14 cellular contexts compared by ENCODE assay signal in the genomic region with DNA sequence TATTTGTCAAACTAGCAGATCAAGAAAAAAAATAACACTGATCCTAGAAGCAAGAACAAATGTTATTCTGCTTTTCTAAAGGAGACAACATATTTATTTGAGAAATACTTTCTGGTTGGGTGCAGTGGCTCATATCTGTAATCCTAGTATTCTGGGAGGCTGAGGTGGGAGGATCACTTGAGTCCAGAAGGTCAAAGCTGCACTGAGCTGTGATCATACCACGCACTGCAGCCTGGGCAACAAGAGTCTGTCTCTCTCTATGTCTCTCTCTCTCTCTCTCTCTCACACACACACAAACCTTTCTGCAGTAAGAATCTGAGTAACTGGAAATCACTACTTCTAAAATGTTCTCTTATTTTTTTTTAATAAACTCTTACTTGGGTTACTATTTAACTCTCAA. TPM values are rescaled to one million over a fixed set of nuclear protein-coding genes. Genes with fewer than 3 reads are reported as not detected.
A peak's percentile ranks its signal among the peaks of the same experiment; 100 is the strongest.
DNase-seq lines count a peak whose midpoint lies in the region; ATAC-seq, FAIRE-seq and TF ChIP-seq lines count a peak whose summit lies in the region.
"Had no signal": no experiment of that assay in that cellular context is flagged by ENCODE, and none has a peak within 500 bp of the region (broad histone marks: within the 10 kb centered on the region; RNA-seq: fewer than 3 reads in every experiment).

No MANE protein-coding gene starts in this region.

- DNase-seq in HepG2 (ENCODE audit: low spot score): peak; percentile 11
- DNase-seq in right lobe of liver: no peak
- no peak for DNase-seq in central memory CD8-positive, alpha-beta T cell (ENCODE audit: low spot score in 2 of 2)
- DNase-seq in osteocyte (ENCODE audit: extremely low spot score, unreplicated experiment): no peak
- DNase-seq in T1000 (lab: John Stamatoyannopoulos, UW): no peak
- DNase-seq in progenitor cell of endocrine pancreas (ENCODE audit: low spot score, unreplicated experiment): no peak
- DNase-seq in sigmoid colon: no peak
- DNase-seq: ACHN; Calu3; CD4-positive, CD25-positive, alpha-beta regulatory T cell; DMS 273 treated with DMSO at 0.1 percent for 48 hours had no signal

- no peaks in the 10 kb centered on the region for H3K79me2 ChIP-seq in HepG2 (ENCODE audit: insufficient read depth, low read length)

- intact Hi-C loops in HepG2 (cut with micrococcal nuclease; ENCODE audit: unreplicated experiment) (no loop called here), right lobe of liver (cut with DNase I) (no loop called here), sigmoid colon (cut with DNase I) (no loop called here)

- no peak overlapping the region for H3K27ac ChIP-seq in HepG2 (ENCODE audit: extremely low read length, insufficient read depth, low read length)
- H3K27ac ChIP-seq in right lobe of liver: no peak overlapping the region
- no peak overlapping the region for H3K27ac ChIP-seq in sigmoid colon
- H3K27ac ChIP-seq: BLaER1 treated with 17β-estradiol and CSF1 and Interleukin-3, amounts not matched to agents 10 nM and 100 nM had no signal

- BruUV-seq in HepG2 (replicated peaks; lab: Mats Ljungman, UMichigan): no TSS peak

- no peaks in the 10 kb centered on the region for H3K9me3 Mint-ChIP-seq in central memory CD8-positive, alpha-beta T cell
- H3K9me3 Mint-ChIP-seq in osteocyte (ENCODE audit: unreplicated experiment): no peaks in the 10 kb centered on the region
- no peaks in the 10 kb centered on the region for H3K9me3 Mint-ChIP-seq in progenitor cell of endocrine pancreas (ENCODE audit: low read depth)
- H3K9me3 Mint-ChIP-seq: CD4-positive, CD25-positive, alpha-beta regulatory T cell had no signal

- TF ChIP-seq POLR2A in HepG2 (IDR thresholded peaks at IDR 0.05; ENCODE audit: insufficient read depth in 1 of 2, low read depth in 2 of 2, low read length in 2 of 2) (no peak), right lobe of liver (IDR thresholded peaks at IDR 0.05) (no peak), sigmoid colon (IDR thresholded peaks at IDR 0.05) (no peak)

- POLR2A ChIA-PET in HepG2 (lab: Yijun Ruan, JAX): no interaction called here

- CTCF ChIA-PET in HepG2 (lab: Yijun Ruan, JAX; ENCODE audit: low intra/inter-chr PET ratio, low total read pairs): no interaction called here

- WGBS in HepG2 (ENCODE audit: low lambda C conversion rate): 100% methylated on average over 1 of the region's 1 CpG
- 100% methylated on average over 1 of the region's 1 CpG for WGBS in right lobe of liver (ENCODE audit: insufficient coverage, low coverage, low lambda C conversion rate, missing lambda C conversion rate)
- 98 to 100% methylated on average over 1 of the region's 1 CpG for WGBS in sigmoid colon, 2 donors

- H3K36me3 Mint-ChIP-seq in central memory CD8-positive, alpha-beta T cell (ENCODE audit: insufficient read depth): peaks cover 54% of the 10 kb centered on the region
- H3K36me3 Mint-ChIP-seq in osteocyte (ENCODE audit: unreplicated experiment) (peaks cover 47% of the 10 kb centered on the region), progenitor cell of endocrine pancreas (ENCODE audit: insufficient read depth) (peaks cover 24% of the 10 kb centered on the region)

- H3K4me3 Mint-ChIP-seq in central memory CD8-positive, alpha-beta T cell: no peak overlapping the region
- H3K4me3 Mint-ChIP-seq in osteocyte (ENCODE audit: unreplicated experiment): no peak overlapping the region
- no peak overlapping the region for H3K4me3 Mint-ChIP-seq in progenitor cell of endocrine pancreas (ENCODE audit: low read depth)
- H3K4me3 Mint-ChIP-seq: CD4-positive, CD25-positive, alpha-beta regulatory T cell had no signal

- ATAC-seq in HepG2: peak; percentile 71
- ATAC-seq in right lobe of liver: no peak
- no peak for ATAC-seq in central memory CD8-positive, alpha-beta T cell (replicated peaks; ENCODE audit: extremely low read depth, poor library complexity, severe bottlenecking)
- ATAC-seq: HCT116 had no signal

- H3K27me3 ChIP-seq in HepG2 (ENCODE audit: control insufficient read depth in 1 of 2, insufficient read depth in 2 of 2, low read length in 2 of 2): no peaks in the 10 kb centered on the region
- no peaks in the 10 kb centered on the region for H3K27me3 ChIP-seq in right lobe of liver
- H3K27me3 ChIP-seq in sigmoid colon: no peaks in the 10 kb centered on the region
- H3K27me3 ChIP-seq: BLaER1 treated with 17β-estradiol and CSF1 and Interleukin-3, amounts not matched to agents 10 nM and 100 nM had no signal

- TF ChIP-seq CTCF in HepG2 (CRISPR knock-in tag; IDR thresholded peaks at IDR 0.05): no peak
- TF ChIP-seq CTCF in right lobe of liver (IDR thresholded peaks at IDR 0.05): no peak
- TF ChIP-seq CTCF in osteocyte (IDR thresholded peaks at IDR 0.05): no peak
- no peak for TF ChIP-seq CTCF in progenitor cell of endocrine pancreas (IDR thresholded peaks at IDR 0.05; ENCODE audit: unreplicated experiment)
- no peak for TF ChIP-seq CTCF in sigmoid colon (IDR thresholded peaks at IDR 0.05)

- H3K27me3 Mint-ChIP-seq in central memory CD8-positive, alpha-beta T cell: no peaks in the 10 kb centered on the region
- H3K27me3 Mint-ChIP-seq in osteocyte (ENCODE audit: unreplicated experiment) (no peaks in the 10 kb centered on the region), progenitor cell of endocrine pancreas (no peaks in the 10 kb centered on the region)
- H3K27me3 Mint-ChIP-seq: CD4-positive, CD25-positive, alpha-beta regulatory T cell had no signal

- no peak overlapping the region for H3K9ac ChIP-seq in HepG2 (ENCODE audit: insufficient read depth, low read depth, low read length)
- H3K9ac ChIP-seq: BLaER1 treated with 17β-estradiol and CSF1 and Interleukin-3, amounts not matched to agents 10 nM and 100 nM had no signal

- no peak for TF ChIP-seq EP300 in HepG2 (IDR thresholded peaks at IDR 0.05; ENCODE audit: low read depth in 2 of 2, low read length in 2 of 2)
- no peak for TF ChIP-seq EP300 in HepG2 (CRISPR knock-in tag; IDR thresholded peaks at IDR 0.05; ENCODE audit: borderline replicate concordance)
- TF ChIP-seq EP300 in sigmoid colon (IDR thresholded peaks at IDR 0.05): no peak

- no peaks in the 10 kb centered on the region for H4K20me1 ChIP-seq in HepG2 (ENCODE audit: insufficient read depth, low read length)
- H4K20me1 ChIP-seq: BLaER1 treated with 17β-estradiol and CSF1 and Interleukin-3, amounts not matched to agents 10 nM and 100 nM had no signal

- no peak for TF ChIP-seq RAD21 in HepG2 (CRISPR knock-in tag; IDR thresholded peaks at IDR 0.05)

- H3K4me1 Mint-ChIP-seq in central memory CD8-positive, alpha-beta T cell: no peaks in the 10 kb centered on the region
- no peaks in the 10 kb centered on the region for H3K4me1 Mint-ChIP-seq in osteocyte (ENCODE audit: unreplicated experiment)
- H3K4me1 Mint-ChIP-seq in progenitor cell of endocrine pancreas (ENCODE audit: low read depth): no peaks in the 10 kb centered on the region

- H3K4me3 ChIP-seq in HepG2 (replicated peaks in 1 of 3; ENCODE audit: insufficient read depth in 1 of 3, low read depth in 2 of 3, low read length in 3 of 3): no peak overlapping the region
- H3K4me3 ChIP-seq in right lobe of liver: no peak overlapping the region
- no peak overlapping the region for H3K4me3 ChIP-seq in sigmoid colon
- H3K4me3 ChIP-seq: BLaER1 treated with 17β-estradiol and CSF1 and Interleukin-3, amounts not matched to agents 10 nM and 100 nM had no signal

- H3K4me2 ChIP-seq in HepG2 (ENCODE audit: low read depth, low read length): no peak overlapping the region
- H3K4me2 ChIP-seq: BLaER1 treated with 17β-estradiol and CSF1 and Interleukin-3, amounts not matched to agents 10 nM and 100 nM had no signal

- H3K4me1 ChIP-seq in HepG2 (ENCODE audit: insufficient read depth, low read length) (no peaks in the 10 kb centered on the region), right lobe of liver (no peaks in the 10 kb centered on the region), sigmoid colon (peaks cover 0 to 3% (median 0%) of the 10 kb centered on the region in 4 donors)

- no peak for FAIRE-seq in HepG2 (lab: Jason Lieb, UNC)
- FAIRE-seq: HTR-8/SVneo had no signal

- H3K36me3 ChIP-seq in HepG2 (replicated peaks in 1 of 2; ENCODE audit: control insufficient read depth in 1 of 2, insufficient read depth in 2 of 2, low read length in 2 of 2) (peaks cover 14 to 48% of the 10 kb centered on the region in 2 experiments), right lobe of liver (peaks cover 0 to 55% (median 11%) of the 10 kb centered on the region in 4 donors), sigmoid colon (peaks cover 13 to 96% (median 27%) of the 10 kb centered on the region in 4 donors)

- peak overlapping the region; percentile 38 for H3K27ac Mint-ChIP-seq in central memory CD8-positive, alpha-beta T cell (ENCODE audit: low read depth)
- H3K27ac Mint-ChIP-seq in osteocyte (ENCODE audit: unreplicated experiment) (peak overlapping the region; percentile 45), progenitor cell of endocrine pancreas (no peak overlapping the region)

- no peak overlapping the region for H2AFZ ChIP-seq in HepG2 (ENCODE audit: low read length)

- H3K9me3 ChIP-seq in HepG2 (ENCODE audit: low read length) (no peaks in the 10 kb centered on the region), right lobe of liver (no peaks in the 10 kb centered on the region), sigmoid colon (no peaks in the 10 kb centered on the region)
- H3K9me3 ChIP-seq: BLaER1 treated with 17β-estradiol and CSF1 and Interleukin-3, amounts not matched to agents 10 nM and 100 nM had no signal

- in situ Hi-C loops in HepG2 (cut with HindIII; ENCODE audit: extremely low pct_ligation_motif_present, low pct_unique_long_range_greater_than_20kb): no loop called here

RNA-seq across cellular contexts. Expression of a gene that starts 31.2 kb away (rescaled TPM):
- total RNA-seq in HepG2 (2016; rRNA removed; fragmentation: Illumina TruSeq; extraction: Trizol): 45.5 and 60.0 TPM in 2 replicates
- 24.0 and 30.6 TPM in 2 replicates for total RNA-seq in HepG2 (2016; cell fraction: cytosol; rRNA removed; fragmentation: Illumina TruSeq; extraction: Trizol; ENCODE audit: low read depth)
- 47.2 and 58.7 TPM in 2 replicates for total RNA-seq in HepG2 (2016; cell fraction: insoluble cytoplasmic fraction; rRNA removed; fragmentation: Illumina TruSeq; extraction: Trizol)
- total RNA-seq in HepG2 (2016; cell fraction: membrane; rRNA removed; fragmentation: Illumina TruSeq; extraction: Trizol): 38.0 and 40.1 TPM in 2 replicates
- 30.0 and 32.4 TPM in 2 replicates for total RNA-seq in HepG2 (2016; cell fraction: nucleus; rRNA removed; fragmentation: Illumina TruSeq; extraction: Trizol)
- polyA plus RNA-seq in HepG2 (2011; rRNA removed): 18.3 and 19.5 TPM in 2 replicates
- 11.5 and 12.6 TPM in 2 replicates for polyA plus RNA-seq in HepG2 (2011; cell fraction: cytosol; rRNA removed)
- polyA plus RNA-seq in HepG2 (2011; cell fraction: nucleus; rRNA removed): 28.2 and 31.9 TPM in 2 replicates
- polyA plus RNA-seq in HepG2 (2012): 20.5 and 34.5 TPM in 2 replicates
- 46.0 and 48.7 TPM in 2 replicates for polyA plus RNA-seq in HepG2 (2016; cell fraction: cytosol; fragmentation: Illumina TruSeq; extraction: Trizol; ENCODE audit: low read depth)
- 73.6 and 78.2 TPM in 2 replicates for polyA plus RNA-seq in HepG2 (2016; cell fraction: insoluble cytoplasmic fraction; fragmentation: Illumina TruSeq; extraction: Trizol; ENCODE audit: low read depth)
- 51.2 and 53.5 TPM in 2 replicates for polyA plus RNA-seq in HepG2 (2016; cell fraction: membrane; fragmentation: Illumina TruSeq; extraction: Trizol; ENCODE audit: low read depth)
- polyA plus RNA-seq in HepG2 (2016; cell fraction: nucleus; fragmentation: Illumina TruSeq; extraction: Trizol; ENCODE audit: insufficient read depth, low read depth): 53.4 and 55.7 TPM in 2 replicates
- polyA minus RNA-seq in HepG2 (2011; rRNA and poly(A)+ RNA removed; ENCODE audit: low replicate concordance): 20.8 and 52.1 TPM in 2 replicates
- polyA minus RNA-seq in HepG2 (2011; cell fraction: cytosol; rRNA and poly(A)+ RNA removed): 8.8 and 10.9 TPM in 2 replicates
- 51.6 and 60.4 TPM in 2 replicates for polyA minus RNA-seq in HepG2 (2011; cell fraction: nucleus; rRNA and poly(A)+ RNA removed)
- total RNA-seq in right lobe of liver: 10 to 100 TPM in 4 of 6 experiments, 1 to 10 TPM in 2; 4.5 to 14.4 (median 11.4) TPM
- 35.0 and 35.9 TPM in 2 replicates for total RNA-seq in osteocyte
- 62.7 and 62.9 TPM in 2 replicates for total RNA-seq in progenitor cell of endocrine pancreas
- total RNA-seq in sigmoid colon: 10 to 100 TPM; 12.4 to 20.0 (median 17.5) TPM
- 10 to 100 TPM; 17.8 to 29.8 (median 22.2) TPM for polyA plus RNA-seq in sigmoid colon

RNA-seq across cellular contexts. Expression of a gene that starts 31.4 kb away (rescaled TPM):
- total RNA-seq in HepG2 (2016; rRNA removed; fragmentation: Illumina TruSeq; extraction: Trizol) (23.5 and 32.5 TPM in 2 replicates), right lobe of liver (1 to 10 TPM in 2 of 6 experiments, under 1 TPM in 4; 0.11 to 4.0 (median 0.45) TPM), osteocyte (1.9 and 3.0 TPM in 2 replicates), progenitor cell of endocrine pancreas (10.5 and 11.0 TPM in 2 replicates), sigmoid colon (under 1 TPM in 2 of 4 donors, not detected in 2; 0.36 to 0.95 TPM)
- 3.9 and 5.6 TPM in 2 replicates for total RNA-seq in HepG2 (2016; cell fraction: cytosol; rRNA removed; fragmentation: Illumina TruSeq; extraction: Trizol; ENCODE audit: low read depth)
- total RNA-seq in HepG2 (2016; cell fraction: insoluble cytoplasmic fraction; rRNA removed; fragmentation: Illumina TruSeq; extraction: Trizol): 23.9 and 30.9 TPM in 2 replicates
- total RNA-seq in HepG2 (2016; cell fraction: membrane; rRNA removed; fragmentation: Illumina TruSeq; extraction: Trizol): 11.2 and 12.3 TPM in 2 replicates
- total RNA-seq in HepG2 (2016; cell fraction: nucleus; rRNA removed; fragmentation: Illumina TruSeq; extraction: Trizol): 15.4 and 16.0 TPM in 2 replicates
- polyA plus RNA-seq in HepG2 (2011; rRNA removed) (4.6 and 7.0 TPM in 2 replicates), sigmoid colon (1 to 10 TPM; 1.2 to 6.1 (median 1.8) TPM)
- 4.3 and 7.5 TPM in 2 replicates for polyA plus RNA-seq in HepG2 (2011; cell fraction: cytosol; rRNA removed)
- 3.6 and 4.3 TPM in 2 replicates for polyA plus RNA-seq in HepG2 (2011; cell fraction: nucleus; rRNA removed)
- 2.5 and 5.7 TPM in 2 replicates for polyA plus RNA-seq in HepG2 (2012)
- 1.8 and 2.2 TPM in 2 replicates for polyA plus RNA-seq in HepG2 (2016; cell fraction: cytosol; fragmentation: Illumina TruSeq; extraction: Trizol; ENCODE audit: low read depth)
- 21.0 and 21.7 TPM in 2 replicates for polyA plus RNA-seq in HepG2 (2016; cell fraction: insoluble cytoplasmic fraction; fragmentation: Illumina TruSeq; extraction: Trizol; ENCODE audit: low read depth)
- polyA plus RNA-seq in HepG2 (2016; cell fraction: membrane; fragmentation: Illumina TruSeq; extraction: Trizol; ENCODE audit: low read depth): 4.3 and 5.4 TPM in 2 replicates
- polyA plus RNA-seq in HepG2 (2016; cell fraction: nucleus; fragmentation: Illumina TruSeq; extraction: Trizol; ENCODE audit: insufficient read depth, low read depth): 13.3 and 13.8 TPM in 2 replicates
- 10.5 and 58.7 TPM in 2 replicates for polyA minus RNA-seq in HepG2 (2011; rRNA and poly(A)+ RNA removed; ENCODE audit: low replicate concordance)
- 3.5 and 5.4 TPM in 2 replicates for polyA minus RNA-seq in HepG2 (2011; cell fraction: cytosol; rRNA and poly(A)+ RNA removed)
- polyA minus RNA-seq in HepG2 (2011; cell fraction: nucleus; rRNA and poly(A)+ RNA removed): 5.2 and 6.1 TPM in 2 replicates
